10 cellular contexts compared by ENCODE assay signal in the genomic region with DNA sequence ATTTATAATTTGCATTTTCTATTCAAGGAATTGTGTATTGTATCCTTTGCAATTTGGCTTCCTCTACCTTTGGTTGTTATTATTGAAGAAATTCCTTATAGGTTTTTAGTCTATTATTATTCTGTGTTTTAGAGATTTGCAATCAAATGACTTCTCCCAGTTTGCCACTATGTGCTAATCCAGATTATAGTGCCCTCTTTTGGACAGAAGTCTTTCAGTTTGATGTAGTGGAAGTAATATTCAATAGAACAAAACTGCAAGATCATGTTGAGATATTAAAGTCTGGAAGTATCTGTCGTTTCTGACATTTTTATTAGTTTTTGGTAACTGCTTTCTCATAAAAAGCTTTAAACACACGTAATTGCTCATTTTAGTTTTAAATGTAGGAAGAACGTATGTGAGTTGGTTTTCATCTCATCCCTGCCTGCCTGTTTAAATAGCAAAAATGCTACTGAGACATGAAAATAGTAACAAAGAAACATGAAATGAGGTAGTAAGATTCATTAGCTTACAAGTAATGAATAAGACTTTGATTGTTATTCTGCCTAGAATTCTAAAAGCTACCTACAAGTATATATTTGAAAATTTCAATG.
A peak's percentile ranks its signal among the peaks of the same experiment; 100 is the strongest.
DNase-seq lines count a peak whose midpoint lies in the region; ATAC-seq, FAIRE-seq and TF ChIP-seq lines count a peak whose summit lies in the region.
"Had no signal": no experiment of that assay in that cellular context is flagged by ENCODE, and none has a peak within 500 bp of the region (broad histone marks: within the 10 kb centered on the region; RNA-seq: fewer than 3 reads in every experiment).

No MANE protein-coding gene starts in this region.

- no peak overlapping the region for H3K27ac ChIP-seq in 22Rv1
- H3K27ac ChIP-seq: testis had no signal

- TF ChIP-seq CTCF in 22Rv1 (IDR thresholded peaks at IDR 0.05) = peak; percentile 62
- TF ChIP-seq CTCF in fibroblast of the aortic adventitia (IDR thresholded peaks at IDR 0.05; ENCODE audit: insufficient read depth, low read length) = peak; percentile 54

- FAIRE-seq in RCC 7860 (lab: Jason Lieb, UNC) = peak; percentile 49

- ATAC-seq in HG03378 (IDR thresholded peaks at IDR 0.05; ENCODE audit: unreplicated experiment) = no peak
- no peak for ATAC-seq in HG02938 (IDR thresholded peaks at IDR 0.05; ENCODE audit: unreplicated experiment)

- DNase-seq in GF-D8 (lab: John Stamatoyannopoulos, UW) = peak; percentile 27
- DNase-seq in RCC 7860 (ENCODE audit: low spot score) = peak; percentile 15
- DNase-seq in fibroblast of the aortic adventitia (ENCODE audit: low read depth) = peak; percentile 72
- DNase-seq in NCI-H524 treated with DMSO at 0.1 percent for 48 hours (lab: John Stamatoyannopoulos, UW) = no peak
- DNase-seq in GM19240 (ENCODE audit: insufficient read length, low spot score) = no peak
- DNase-seq: activated naive CD4-positive, alpha-beta T cell treated with anti-CD3 and anti-CD28 coated beads for 36 hours; testis had no signal

- H3K4me3 ChIP-seq in fibroblast of the aortic adventitia (ENCODE audit: low read depth, low read length) = no peak overlapping the region
- H3K4me3 ChIP-seq: testis had no signal

Comparison
In these comparisons a context has a peak if more than half of its experiments do, and no peak if none do; other contexts are left out.
1. DNase-seq: peak in GF-D8 (single experiment), RCC 7860 (single experiment) and fibroblast of the aortic adventitia (single experiment); none in NCI-H524 treated with DMSO at 0.1 percent for 48 hours (single experiment) and GM19240 (single experiment).